In genomic region chr6:26055670-26056582, GRCh38 we compare ENCODE assay signal across 8 cellular contexts. TPM values are rescaled to one million over a fixed set of nuclear protein-coding genes. Genes with fewer than 3 reads are reported as not detected.
DNase-seq lines count a peak whose midpoint lies in the region; ATAC-seq and TF ChIP-seq lines count a peak whose summit lies in the region.

No MANE protein-coding gene starts in this region.

- no peak for TF ChIP-seq CTCF in OCI-LY7 (conservative IDR thresholded peaks at IDR 0.05; ENCODE audit: low read length)

- peaks cover 41% of the 10 kb centered on the region for H3K4me1 ChIP-seq in OCI-LY7 (ENCODE audit: insufficient read depth, low read length, poor library complexity, severe bottlenecking)
- H3K4me1 ChIP-seq in mucosa of rectum (ENCODE audit: control insufficient read depth in 2 of 2, insufficient read depth in 2 of 2, low read length in 2 of 2): peaks cover 6 to 23% of the 10 kb centered on the region in 2 donors

- no peaks in the 10 kb centered on the region for H3K27me3 ChIP-seq in mucosa of rectum (ENCODE audit: control insufficient read depth in 2 of 2, insufficient read depth in 2 of 2, low read length in 2 of 2)

- H3K36me3 ChIP-seq in OCI-LY7 (ENCODE audit: insufficient read depth, low read length) (no peaks in the 10 kb centered on the region), mucosa of rectum (ENCODE audit: control insufficient read depth in 2 of 2, insufficient read depth in 2 of 2, low read length in 2 of 2) (no peaks in the 10 kb centered on the region)

- BruUV-seq in OCI-LY7 (replicated peaks; lab: Mats Ljungman, UMichigan): TSS peak; percentile 100

- H3K9me3 Mint-ChIP-seq in activated T-cell treated with anti-CD3 and anti-CD28 coated beads, Interleukin-2, amount 50 U/mL, for 24 hours: no peaks in the 10 kb centered on the region

- H3K79me2 ChIP-seq in OCI-LY7 (ENCODE audit: insufficient read depth, low read depth, low read length): no peaks in the 10 kb centered on the region

- H3K4me1 Mint-ChIP-seq in activated T-cell treated with anti-CD3 and anti-CD28 coated beads, Interleukin-2, amount 50 U/mL, for 24 hours (ENCODE audit: low read depth): peaks cover 30% of the 10 kb centered on the region

- peak; percentile 71 for ATAC-seq in GM21529 (IDR thresholded peaks at IDR 0.05; ENCODE audit: unreplicated experiment)

- H3K27ac Mint-ChIP-seq in activated T-cell treated with anti-CD3 and anti-CD28 coated beads, Interleukin-2, amount 50 U/mL, for 24 hours: peak overlapping the region; percentile 97

- H3K4me3 Mint-ChIP-seq in activated T-cell treated with anti-CD3 and anti-CD28 coated beads, Interleukin-2, amount 50 U/mL, for 24 hours: peak overlapping the region; percentile 85

- peaks cover 11% of the 10 kb centered on the region for H3K36me3 Mint-ChIP-seq in activated T-cell treated with anti-CD3 and anti-CD28 coated beads, Interleukin-2, amount 50 U/mL, for 24 hours (ENCODE audit: low read depth)

- TF ChIP-seq POLR2A in erythroblast (IDR thresholded peaks at IDR 0.05; ENCODE audit: low read length): peak; percentile 100

- CTCF ChIA-PET in OCI-LY7 (lab: Charles Lee; ENCODE audit: unreplicated experiment): no interaction called here

- intact Hi-C loops in OCI-LY7 (cut with micrococcal nuclease; ENCODE audit: unreplicated experiment): loop anchor here (1.0 to 5.0 kb wide), 7 partner anchors 10 to 216 kb away; a partner anchor contains a TSS

- H3K27ac ChIP-seq in OCI-LY7 (ENCODE audit: low read depth, low read length, poor library complexity, severe bottlenecking) (peak overlapping the region; percentile 93), mucosa of rectum (ENCODE audit: low read depth in 2 of 2, low read length in 2 of 2) (peak overlapping the region; percentile 91 to 98)

- H3K9me2 ChIP-seq in OCI-LY7 (ENCODE audit: insufficient read depth, low read length): no peaks in the 10 kb centered on the region

- peak overlapping the region; percentile 98 for H3K9ac ChIP-seq in mucosa of rectum (ENCODE audit: low read depth in 1 of 2, low read length in 2 of 2)

- 0 out of 2 replicates have a peak overlapping the region, but pooled peaks have one; percentile 27 for H2AFZ ChIP-seq in OCI-LY7 (ENCODE audit: low read length)

- H4K20me1 ChIP-seq in OCI-LY7 (ENCODE audit: insufficient read depth, low read length): no peaks in the 10 kb centered on the region

- H3K4me3 ChIP-seq in OCI-LY7 (ENCODE audit: low read depth, low read length, poor library complexity, severe bottlenecking): peak overlapping the region; percentile 70
- peak overlapping the region; percentile 63 to 87 for H3K4me3 ChIP-seq in mucosa of rectum (ENCODE audit: low read length in 2 of 2)

- POLR2A ChIA-PET in OCI-LY7 (lab: Charles Lee): interaction anchor here (0.6 to 5.5 kb wide), 10 partner anchors 10 to 143 kb away, joined by 3 to 77 read pairs (median 14); a partner anchor contains a TSS

- H3K9me3 ChIP-seq in OCI-LY7 (ENCODE audit: low read length): no peaks in the 10 kb centered on the region
- no peaks in the 10 kb centered on the region for H3K9me3 ChIP-seq in mucosa of rectum (ENCODE audit: control insufficient read depth in 2 of 2, low read length in 2 of 2)

- peak overlapping the region; percentile 72 for H3K4me2 ChIP-seq in OCI-LY7 (ENCODE audit: low read length)

- DNase-seq in DMS114 treated with DMSO at 0.1 percent for 48 hours (lab: John Stamatoyannopoulos, UW; ENCODE audit: unreplicated experiment) (peak; percentile 94), HuH-7 (ENCODE audit: low spot score) (peak; percentile 59), OCI-LY7 (ENCODE audit: low spot score) (peak; percentile 89), erythroblast (lab: John Stamatoyannopoulos, UW) (peak; percentile 94 to 96)
- peak; percentile 92 for DNase-seq in activated T-cell treated with anti-CD3 and anti-CD28 coated beads, Interleukin-2, amount 50 U/mL, for 24 hours
- DNase-seq in stimulated activated CD8-positive, alpha-beta memory T cell treated with anti-CD3 and anti-CD28 coated beads, Interleukin-4, amount 100 ng/mL, for 48 hours: peak; percentile 90

- no peaks in the 10 kb centered on the region for H3K27me3 Mint-ChIP-seq in activated T-cell treated with anti-CD3 and anti-CD28 coated beads, Interleukin-2, amount 50 U/mL, for 24 hours

RNA-seq across cellular contexts. Expression of gene HFE, which starts 31.3 kb away (rescaled TPM):
- total RNA-seq in OCI-LY7 (2014; rRNA removed; shearing (Covaris generic)): 0.18 and 0.69 TPM in 2 replicates
- total RNA-seq in OCI-LY7 (2022): 0.57 and 0.72 TPM in 2 replicates

Comparison
In these comparisons a context has a peak if more than half of its experiments do, and no peak if none do; other contexts are left out.
1. Peak in every context shown above with its lines: DNase-seq, ATAC-seq, H3K4me3 ChIP-seq and H3K27ac ChIP-seq.